Comparison of ENCODE assay signal across 16 cellular contexts in genomic region chr6:121592955-121593665, GRCh38.
A peak's percentile ranks its signal among the peaks of the same experiment; 100 is the strongest.
DNase-seq lines count a peak whose midpoint lies in the region; ATAC-seq and TF ChIP-seq lines count a peak whose summit lies in the region.
"Had no signal": no experiment of that assay in that cellular context is flagged by ENCODE, and none has a peak within 500 bp of the region (broad histone marks: within the 10 kb centered on the region; RNA-seq: fewer than 3 reads in every experiment).

No MANE protein-coding gene starts in this region.

- H3K4me3 ChIP-seq in fibroblast of villous mesenchyme (ENCODE audit: low read depth, low read length): no peak overlapping the region
- H3K4me3 ChIP-seq in skin epidermis: no peak overlapping the region

- ATAC-seq in HG03196 (IDR thresholded peaks at IDR 0.05; ENCODE audit: unreplicated experiment) (no peak), GM18909 (IDR thresholded peaks at IDR 0.05; ENCODE audit: poor library complexity, unreplicated experiment) (no peak)
- ATAC-seq: activated naive CD8-positive, alpha-beta T cell treated with anti-CD3 and anti-CD28 coated beads, Interleukin-2, amount 50 U/mL, for 24 hours had no signal

- peak overlapping the region in 12 of 21 experiments; percentile 11 to 66 (median 40) for H3K27ac ChIP-seq in skin epidermis
- H3K27ac ChIP-seq: 22Rv1, epithelial cell of prostate had no signal

- no peak for TF ChIP-seq CTCF in fibroblast of villous mesenchyme (IDR thresholded peaks at IDR 0.05; ENCODE audit: insufficient read depth, low read depth, low read length)

- peak; percentile 16 for DNase-seq in NCI-H1436 (lab: John Stamatoyannopoulos, UW)
- no peak for DNase-seq in NCI-H1436 treated with DMSO at 0.1 percent for 48 hours (lab: John Stamatoyannopoulos, UW)
- peak; percentile 5 for DNase-seq in NCI-H748 treated with DMSO at 0.1 percent for 48 hours (lab: John Stamatoyannopoulos, UW)
- peak; percentile 46 for DNase-seq in fibroblast of villous mesenchyme (ENCODE audit: low read depth)
- DNase-seq in NOMO-1 treated with DMSO at 0.1 percent for 48 hours (lab: John Stamatoyannopoulos, UW; ENCODE audit: unreplicated experiment): no peak
- DNase-seq: activated naive CD8-positive, alpha-beta T cell treated with anti-CD3 and anti-CD28 coated beads, Interleukin-2, amount 50 U/mL, for 24 hours; activated T-cell treated with anti-CD3 and anti-CD28 coated beads, Interleukin-2, amount 50 U/mL, for 1 hour; DMS153; mesendoderm; NCI-H2029; T-helper 2 cell had no signal

Comparison
In these comparisons a context has a peak if more than half of its experiments do, and no peak if none do; other contexts are left out.
1. DNase-seq: peak in NCI-H1436 (single experiment), NCI-H748 treated with DMSO at 0.1 percent for 48 hours (single experiment) and fibroblast of villous mesenchyme (single experiment); none in NCI-H1436 treated with DMSO at 0.1 percent for 48 hours (single experiment) and NOMO-1 treated with DMSO at 0.1 percent for 48 hours (single experiment).